Comparison of ENCODE assay signal across 24 cellular contexts in genomic region chr3:54510506-54510905, GRCh38.
"Had no signal": no experiment of that assay in that cellular context is flagged by ENCODE, and none has a peak within 500 bp of the region (broad histone marks: within the 10 kb centered on the region; RNA-seq: fewer than 3 reads in every experiment).

No MANE protein-coding gene starts in this region.

- DNase-seq: hypothalamus; islet precursor cell; left ventricle myocardium inferior; midbrain; mucosa of descending colon; naive thymus-derived CD4-positive, alpha-beta T cell; nucleus accumbens; psoas muscle; right lobe of liver; stimulated activated CD4-positive, alpha-beta T cell treated with anti-CD3 and anti-CD28 coated beads, Interleukin-1b, Interleukin-23, amount 100 ng/mL, for 48 hours; stimulated activated CD4-positive, alpha-beta T cell treated with anti-CD3 and anti-CD28 coated beads, Interleukin-2, amount 100 ng/mL, for 48 hours; stimulated activated CD4-positive, alpha-beta T cell treated with anti-CD3 and anti-CD28 coated beads, Interleukin-4, amount 100 ng/mL, for 4 hours; stimulated activated CD8-positive, alpha-beta memory T cell treated with anti-CD3 and anti-CD28 coated beads, Interleukin-4, amount 100 ng/mL, for 48 hours; stimulated activated naive CD4-positive, alpha-beta T cell treated with Interleukin-2 at 50 U/mL for 16 hours; stimulated activated naive CD8-positive, alpha-beta T cell treated with anti-CD3 and anti-CD28 coated beads, Interleukin-15, amount 100 ng/mL, for 72 hours; substantia nigra; uterus had no signal

- H3K9me3 Mint-ChIP-seq: type B pancreatic cell had no signal

- H3K36me3 Mint-ChIP-seq: memory B cell; naive thymus-derived CD4-positive, alpha-beta T cell; natural killer cell treated with Interleukin-12 subunit alpha and Interleukin-12 subunit beta and Interleukin-15 and Interleukin-18, amount 100 ng/mL, for 72 hours; stimulated activated memory B cell treated with anti-CD40 and anti-IgM and Interleukin-4, amounts not matched to agents 10 μg/mL and 1 μg/mL and 100 μg/mL, for 72 hours; type B pancreatic cell had no signal

- H3K4me3 ChIP-seq: left ventricle myocardium inferior, mucosa of descending colon, psoas muscle, right atrium auricular region, right lobe of liver, smooth muscle cell, tibial nerve, uterus had no signal

- H3K36me3 ChIP-seq: left ventricle myocardium inferior, right atrium auricular region, right lobe of liver, tibial nerve, uterus had no signal

- H3K4me1 Mint-ChIP-seq: memory B cell; naive thymus-derived CD4-positive, alpha-beta T cell; stimulated activated memory B cell treated with anti-CD40 and anti-IgM and Interleukin-4, amounts not matched to agents 10 μg/mL and 1 μg/mL and 100 μg/mL, for 72 hours; stimulated activated naive CD8-positive, alpha-beta T cell treated with anti-CD3 and anti-CD28 coated beads, Interleukin-15, amount 100 ng/mL, for 72 hours had no signal

- H3K27me3 ChIP-seq: right atrium auricular region, right lobe of liver, tibial nerve, uterus had no signal

- ATAC-seq: mucosa of descending colon; naive thymus-derived CD4-positive, alpha-beta T cell; natural killer cell treated with Interleukin-12 subunit alpha and Interleukin-12 subunit beta and Interleukin-15 and Interleukin-18, amount 100 ng/mL, for 72 hours; psoas muscle; right lobe of liver; stimulated activated memory B cell treated with anti-CD40 and anti-IgM and Interleukin-4, amounts not matched to agents 10 μg/mL and 1 μg/mL and 100 μg/mL, for 72 hours; stimulated activated naive CD8-positive, alpha-beta T cell treated with anti-CD3 and anti-CD28 coated beads, Interleukin-15, amount 100 ng/mL, for 72 hours had no signal

- H3K4me3 Mint-ChIP-seq: memory B cell; naive thymus-derived CD4-positive, alpha-beta T cell; natural killer cell treated with Interleukin-12 subunit alpha and Interleukin-12 subunit beta and Interleukin-15 and Interleukin-18, amount 100 ng/mL, for 72 hours; stimulated activated memory B cell treated with anti-CD40 and anti-IgM and Interleukin-4, amounts not matched to agents 10 μg/mL and 1 μg/mL and 100 μg/mL, for 72 hours; stimulated activated naive CD8-positive, alpha-beta T cell treated with anti-CD3 and anti-CD28 coated beads, Interleukin-15, amount 100 ng/mL, for 72 hours; type B pancreatic cell had no signal

- H3K27ac Mint-ChIP-seq: memory B cell; naive thymus-derived CD4-positive, alpha-beta T cell; natural killer cell treated with Interleukin-12 subunit alpha and Interleukin-12 subunit beta and Interleukin-15 and Interleukin-18, amount 100 ng/mL, for 72 hours; stimulated activated memory B cell treated with anti-CD40 and anti-IgM and Interleukin-4, amounts not matched to agents 10 μg/mL and 1 μg/mL and 100 μg/mL, for 72 hours; stimulated activated naive CD8-positive, alpha-beta T cell treated with anti-CD3 and anti-CD28 coated beads, Interleukin-15, amount 100 ng/mL, for 72 hours; type B pancreatic cell had no signal

- H3K27me3 Mint-ChIP-seq: natural killer cell treated with Interleukin-12 subunit alpha and Interleukin-12 subunit beta and Interleukin-15 and Interleukin-18, amount 100 ng/mL, for 72 hours; stimulated activated memory B cell treated with anti-CD40 and anti-IgM and Interleukin-4, amounts not matched to agents 10 μg/mL and 1 μg/mL and 100 μg/mL, for 72 hours; stimulated activated naive CD8-positive, alpha-beta T cell treated with anti-CD3 and anti-CD28 coated beads, Interleukin-15, amount 100 ng/mL, for 72 hours had no signal
